In genomic region chr4:37970702-37971101, GRCh38 we compare ENCODE assay signal across 7 cellular contexts. TPM values are rescaled to one million over a fixed set of nuclear protein-coding genes. Genes with fewer than 3 reads are reported as not detected.
DNase-seq lines count a peak whose midpoint lies in the region; ATAC-seq and TF ChIP-seq lines count a peak whose summit lies in the region.

No MANE protein-coding gene starts in this region.

- H3K4me1 ChIP-seq in endodermal cell (ENCODE audit: control insufficient read depth, insufficient read depth, low read length): no peaks in the 10 kb centered on the region

- peak; percentile 56 for TF ChIP-seq CTCF in endodermal cell (conservative IDR thresholded peaks at IDR 0.05)

- no peaks in the 10 kb centered on the region for H3K27me3 ChIP-seq in endodermal cell (ENCODE audit: control insufficient read depth, insufficient read depth, low read length, poor library complexity, severe bottlenecking)

- H3K9me3 Mint-ChIP-seq in endodermal cell: peaks cover 9% of the 10 kb centered on the region
- H3K9me3 Mint-ChIP-seq in naive thymus-derived CD8-positive, alpha-beta T cell: peaks cover 0 to 4% (median 0%) of the 10 kb centered on the region in 9 donors

- no peak overlapping the region for H3K9ac ChIP-seq in endodermal cell (ENCODE audit: extremely low read depth, low read length, poor library complexity, severe bottlenecking)

- WGBS in endodermal cell (ENCODE audit: insufficient coverage in 1 of 2, insufficient read length in 1 of 2), 2 experiments: 94 to 100% methylated on average over 1 of the region's 1 CpG

- peak; percentile 86 for DNase-seq in M059J (ENCODE audit: low read depth)
- DNase-seq in activated CD4-positive, alpha-beta T cell treated with anti-CD3 and anti-CD28 coated beads for 48 hours: peak; percentile 82
- DNase-seq in endodermal cell: peak; percentile 70
- DNase-seq in naive thymus-derived CD8-positive, alpha-beta T cell: peak in 9 of 10 donors; percentile 11 to 46 (median 25)
- peak; percentile 71 for DNase-seq in ureter (ENCODE audit: low spot score)

- H3K4me1 Mint-ChIP-seq in endodermal cell: no peaks in the 10 kb centered on the region
- peaks cover 0 to 26% (median 10%) of the 10 kb centered on the region in 4 donors for H3K4me1 Mint-ChIP-seq in naive thymus-derived CD8-positive, alpha-beta T cell

- H3K9me3 ChIP-seq in endodermal cell (ENCODE audit: control insufficient read depth, low read length): no peaks in the 10 kb centered on the region

- no peak overlapping the region for H3K4me3 ChIP-seq in endodermal cell (ENCODE audit: low read length)

- H3K36me3 Mint-ChIP-seq in endodermal cell (ENCODE audit: low read depth): no peaks in the 10 kb centered on the region
- peaks cover 0 to 13% (median 6%) of the 10 kb centered on the region in 3 donors for H3K36me3 Mint-ChIP-seq in naive thymus-derived CD8-positive, alpha-beta T cell

- POLR2A ChIA-PET in naive thymus-derived CD8-positive, alpha-beta T cell (lab: Charles Lee): interaction anchor here (1.0 kb wide), 1 partner anchor 65 kb away, joined by 4 read pairs; no protein-coding TSS in a partner anchor

- ATAC-seq in GM18867 (IDR thresholded peaks at IDR 0.05; ENCODE audit: unreplicated experiment) (peak; percentile 61), HG03039 (IDR thresholded peaks at IDR 0.05; ENCODE audit: unreplicated experiment) (no peak)
- peak; percentile 62 to 65 for ATAC-seq in naive thymus-derived CD8-positive, alpha-beta T cell

- H3K27ac Mint-ChIP-seq in endodermal cell: no peak overlapping the region
- peak overlapping the region in 1 of 10 donors; percentile 58 for H3K27ac Mint-ChIP-seq in naive thymus-derived CD8-positive, alpha-beta T cell

- no peak overlapping the region for H3K4me3 Mint-ChIP-seq in endodermal cell
- no peak overlapping the region for H3K4me3 Mint-ChIP-seq in naive thymus-derived CD8-positive, alpha-beta T cell

- no peaks in the 10 kb centered on the region for H3K36me3 ChIP-seq in endodermal cell (ENCODE audit: control insufficient read depth, insufficient read depth, low read length)

- no peak overlapping the region for H3K27ac ChIP-seq in endodermal cell (ENCODE audit: low read depth, low read length)

- H3K27me3 Mint-ChIP-seq in endodermal cell (ENCODE audit: insufficient read depth): no peaks in the 10 kb centered on the region
- no peaks in the 10 kb centered on the region for H3K27me3 Mint-ChIP-seq in naive thymus-derived CD8-positive, alpha-beta T cell

RNA-seq across cellular contexts. Expression of gene PTTG2, which starts 10.5 kb away (rescaled TPM):
- total RNA-seq in M059J (2014; rRNA removed; shearing (Covaris generic)): not detected in 2 replicates
- total RNA-seq in endodermal cell (not detected), ureter (7.2 TPM)
- polyA plus RNA-seq in endodermal cell (2013, experiment 1 of 2): not detected
- not detected for polyA plus RNA-seq in endodermal cell (2013, experiment 2 of 2)
- 1 to 10 TPM; 1.6 to 1.7 TPM for total RNA-seq in naive thymus-derived CD8-positive, alpha-beta T cell
- not detected for polyA plus RNA-seq in naive thymus-derived CD8-positive, alpha-beta T cell

Comparison
In these comparisons a context has a peak if more than half of its experiments do, and no peak if none do; other contexts are left out.
1. DNase-seq: peak in every context shown above with its lines; median percentile 86 in M059J; 82 in activated CD4-positive, alpha-beta T cell treated with anti-CD3 and anti-CD28 coated beads for 48 hours; 71 in ureter; 70 in endodermal cell; 25 in naive thymus-derived CD8-positive, alpha-beta T cell.